ENCODE assay signal across 2 cellular contexts in the genomic region with DNA sequence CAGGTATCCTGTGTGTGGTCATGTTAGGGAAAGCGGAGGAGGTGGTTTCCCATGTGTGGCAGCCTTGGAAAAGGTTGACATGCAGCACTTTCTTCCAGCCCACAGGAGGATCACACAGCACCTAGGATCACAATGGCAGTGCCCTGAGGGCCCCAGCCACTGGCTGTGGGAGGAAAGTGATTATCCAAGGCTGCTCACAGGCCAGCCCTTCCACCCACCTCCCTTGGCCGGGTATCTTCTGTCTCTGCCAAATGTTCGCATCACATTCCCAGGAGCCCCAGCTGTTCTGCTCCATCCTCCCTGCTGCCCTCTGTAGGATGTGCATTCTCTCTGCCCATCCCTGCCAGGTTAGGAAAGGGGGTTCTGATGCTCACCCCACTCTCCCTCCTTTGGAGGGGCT.
TF ChIP-seq lines count a peak whose summit lies in the region.

No MANE protein-coding gene starts in this region.

TF ChIP-seq in K562, 482 proteins besides CTCF, POLR2A, EP300 and RAD21:
- TF ChIP-seq, protein P1, sequence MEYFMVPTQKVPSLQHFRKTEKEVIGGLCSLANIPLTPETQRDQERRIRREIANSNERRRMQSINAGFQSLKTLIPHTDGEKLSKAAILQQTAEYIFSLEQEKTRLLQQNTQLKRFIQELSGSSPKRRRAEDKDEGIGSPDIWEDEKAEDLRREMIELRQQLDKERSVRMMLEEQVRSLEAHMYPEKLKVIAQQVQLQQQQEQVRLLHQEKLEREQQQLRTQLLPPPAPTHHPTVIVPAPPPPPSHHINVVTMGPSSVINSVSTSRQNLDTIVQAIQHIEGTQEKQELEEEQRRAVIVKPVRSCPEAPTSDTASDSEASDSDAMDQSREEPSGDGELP (CRISPR knock-in tag; IDR thresholded peaks at IDR 0.05; ENCODE audit: borderline replicate concordance): peak; percentile 36; the same call in 1 of the 2 replicates
- TF ChIP-seq SIRT6 (IDR thresholded peaks at IDR 0.05; ENCODE audit: low read depth, low read length): no peak

TF ChIP-seq in liver, 16 proteins besides CTCF, POLR2A, EP300 and RAD21:
- no peak for TF ChIP-seq FOXA1 (IDR thresholded peaks at IDR 0.05)
- TF ChIP-seq, protein P2, sequence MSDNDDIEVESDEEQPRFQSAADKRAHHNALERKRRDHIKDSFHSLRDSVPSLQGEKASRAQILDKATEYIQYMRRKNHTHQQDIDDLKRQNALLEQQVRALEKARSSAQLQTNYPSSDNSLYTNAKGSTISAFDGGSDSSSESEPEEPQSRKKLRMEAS (IDR thresholded peaks at IDR 0.05): no peak
- TF ChIP-seq NR2F2 (IDR thresholded peaks at IDR 0.05): no peak
- no peak for TF ChIP-seq SP1 (IDR thresholded peaks at IDR 0.05)
- TF ChIP-seq, protein P3, sequence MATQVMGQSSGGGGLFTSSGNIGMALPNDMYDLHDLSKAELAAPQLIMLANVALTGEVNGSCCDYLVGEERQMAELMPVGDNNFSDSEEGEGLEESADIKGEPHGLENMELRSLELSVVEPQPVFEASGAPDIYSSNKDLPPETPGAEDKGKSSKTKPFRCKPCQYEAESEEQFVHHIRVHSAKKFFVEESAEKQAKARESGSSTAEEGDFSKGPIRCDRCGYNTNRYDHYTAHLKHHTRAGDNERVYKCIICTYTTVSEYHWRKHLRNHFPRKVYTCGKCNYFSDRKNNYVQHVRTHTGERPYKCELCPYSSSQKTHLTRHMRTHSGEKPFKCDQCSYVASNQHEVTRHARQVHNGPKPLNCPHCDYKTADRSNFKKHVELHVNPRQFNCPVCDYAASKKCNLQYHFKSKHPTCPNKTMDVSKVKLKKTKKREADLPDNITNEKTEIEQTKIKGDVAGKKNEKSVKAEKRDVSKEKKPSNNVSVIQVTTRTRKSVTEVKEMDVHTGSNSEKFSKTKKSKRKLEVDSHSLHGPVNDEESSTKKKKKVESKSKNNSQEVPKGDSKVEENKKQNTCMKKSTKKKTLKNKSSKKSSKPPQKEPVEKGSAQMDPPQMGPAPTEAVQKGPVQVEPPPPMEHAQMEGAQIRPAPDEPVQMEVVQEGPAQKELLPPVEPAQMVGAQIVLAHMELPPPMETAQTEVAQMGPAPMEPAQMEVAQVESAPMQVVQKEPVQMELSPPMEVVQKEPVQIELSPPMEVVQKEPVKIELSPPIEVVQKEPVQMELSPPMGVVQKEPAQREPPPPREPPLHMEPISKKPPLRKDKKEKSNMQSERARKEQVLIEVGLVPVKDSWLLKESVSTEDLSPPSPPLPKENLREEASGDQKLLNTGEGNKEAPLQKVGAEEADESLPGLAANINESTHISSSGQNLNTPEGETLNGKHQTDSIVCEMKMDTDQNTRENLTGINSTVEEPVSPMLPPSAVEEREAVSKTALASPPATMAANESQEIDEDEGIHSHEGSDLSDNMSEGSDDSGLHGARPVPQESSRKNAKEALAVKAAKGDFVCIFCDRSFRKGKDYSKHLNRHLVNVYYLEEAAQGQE (IDR thresholded peaks at IDR 0.05): no peak
- TF ChIP-seq, protein P4, sequence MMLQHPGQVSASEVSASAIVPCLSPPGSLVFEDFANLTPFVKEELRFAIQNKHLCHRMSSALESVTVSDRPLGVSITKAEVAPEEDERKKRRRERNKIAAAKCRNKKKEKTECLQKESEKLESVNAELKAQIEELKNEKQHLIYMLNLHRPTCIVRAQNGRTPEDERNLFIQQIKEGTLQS (IDR thresholded peaks at IDR 0.05): no peak
- no peak for TF ChIP-seq EGR1 (IDR thresholded peaks at IDR 0.05; ENCODE audit: low read depth in 2 of 2)
TF ChIP-seq in liver: peak in this region for 0.
